Comparison of ENCODE assay signal across 22 cellular contexts in genomic region chr2:45394842-45395241, GRCh38.
"Had no signal": no experiment of that assay in that cellular context is flagged by ENCODE, and none has a peak within 500 bp of the region (broad histone marks: within the 10 kb centered on the region; RNA-seq: fewer than 3 reads in every experiment).

No MANE protein-coding gene starts in this region.

- H3K4me1 ChIP-seq: adrenal gland, breast epithelium had no signal

- DNase-seq: activated CD4-positive, alpha-beta T cell treated with anti-CD3 and anti-CD28 coated beads, Interleukin-2, amount 10 ng/mL, durations not matched to agents 24 days and 14 days; activated CD4-positive, alpha-beta T cell treated with anti-CD3 and anti-CD28 coated beads, Interleukin-2, amount 50 U/mL, for 4 hours; activated CD8-positive, alpha-beta T cell treated with anti-CD3 and anti-CD28 coated beads for 36 hours; activated gamma-delta T cell treated with Interleukin-2 at 50 U/mL for 16 hours; activated naive CD4-positive, alpha-beta T cell treated with anti-CD3 and anti-CD28 coated beads for 36 hours; activated T-cell treated with anti-CD3 and anti-CD28 coated beads, Interleukin-2, amount 50 U/mL, for 24 hours; adrenal gland; body of pancreas; NCI-H1105; NCI-H1436; NCI-H1694; NCI-H2029; NCI-H345; NCI-H524 treated with DMSO at 0.1 percent for 48 hours; NK-92 treated with Interleukin-12 subunit alpha and Interleukin-12 subunit beta, amount 100 ng/mL, for 24 hours; PC-9; T1000; WERI-Rb-1 had no signal

- H3K27ac ChIP-seq: adrenal gland, body of pancreas, breast epithelium, KMS-11, PC-9, RWPE1, SK-N-MC, WERI-Rb-1 had no signal

- H3K9ac ChIP-seq: KMS-11 had no signal

- H3K27me3 ChIP-seq: adrenal gland, body of pancreas, breast epithelium had no signal

- H3K4me2 ChIP-seq: KMS-11, PC-9 had no signal

- H3K4me3 ChIP-seq: adrenal gland, body of pancreas, breast epithelium, PC-9, SK-N-MC had no signal

- H3K36me3 ChIP-seq: adrenal gland, breast epithelium, WERI-Rb-1 had no signal

- H3K9me3 ChIP-seq: adrenal gland, body of pancreas, breast epithelium had no signal

- H2AFZ ChIP-seq: PC-9 had no signal
